1 cellular context compared by ENCODE assay signal in genomic region chr12:53985358-53985899, GRCh38.
A peak's percentile ranks its signal among the peaks of the same experiment; 100 is the strongest.
TF ChIP-seq lines count a peak whose summit lies in the region.

No MANE protein-coding gene starts in this region.

TF ChIP-seq in GM12878, 131 proteins besides CTCF, POLR2A, EP300 and RAD21:
- no peak for TF ChIP-seq RELB (IDR thresholded peaks at IDR 0.05; ENCODE audit: low read depth)
- no peak for TF ChIP-seq BCL11A (IDR thresholded peaks at IDR 0.05; ENCODE audit: low read depth, low read length)
- 0 out of 2 replicates have a peak, but pooled peaks have one; percentile 7 for TF ChIP-seq BMI1 (IDR thresholded peaks at IDR 0.05; ENCODE audit: borderline replicate concordance)
- peak; percentile 82 for TF ChIP-seq SUZ12 (IDR thresholded peaks at IDR 0.05; ENCODE audit: unreplicated experiment)
